22 cellular contexts compared by ENCODE assay signal in the genomic region with DNA sequence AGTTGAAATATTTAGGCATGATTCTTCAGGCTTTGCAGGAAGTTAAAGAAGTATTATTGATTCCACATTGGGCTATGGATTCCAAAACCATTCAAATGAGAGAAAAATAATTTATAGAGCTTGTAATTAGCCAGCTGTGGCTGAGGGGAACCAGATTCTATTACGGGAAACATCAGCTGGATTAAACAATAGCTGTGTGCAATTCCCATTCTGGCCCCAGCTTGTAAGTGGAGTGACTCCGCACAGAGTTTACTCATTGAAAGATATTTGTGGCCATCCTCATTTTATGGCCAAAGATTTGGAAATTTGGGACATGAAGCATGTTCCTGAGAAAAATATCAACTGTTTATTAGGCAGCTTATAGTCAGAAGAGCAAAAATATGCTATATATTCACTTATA.
DNase-seq lines count a peak whose midpoint lies in the region; TF ChIP-seq lines count a peak whose summit lies in the region.
"Had no signal": no experiment of that assay in that cellular context is flagged by ENCODE, and none has a peak within 500 bp of the region (broad histone marks: within the 10 kb centered on the region; RNA-seq: fewer than 3 reads in every experiment).

No MANE protein-coding gene starts in this region.

- no peak overlapping the region for H3K9ac ChIP-seq in skeletal muscle tissue (ENCODE audit: low read depth in 1 of 3, low read length in 3 of 3)

- TF ChIP-seq CTCF in fibroblast of mammary gland (conservative IDR thresholded peaks at IDR 0.05; ENCODE audit: control insufficient read depth, insufficient read depth, low read depth, low read length): no peak
- no peak for TF ChIP-seq CTCF in RWPE1 (conservative IDR thresholded peaks at IDR 0.05; ENCODE audit: low read depth)

- no peaks in the 10 kb centered on the region for H3K27me3 ChIP-seq in skeletal muscle tissue (ENCODE audit: control insufficient read depth in 3 of 3, insufficient read depth in 3 of 3, low read length in 3 of 3)
- H3K27me3 ChIP-seq: brain microvascular endothelial cell, foreskin keratinocyte, right atrium auricular region had no signal

- intact Hi-C loops in cardiac septum (cut with DNase I): no loop called here

- peaks cover 0 to 3% (median 0%) of the 10 kb centered on the region in 3 donors for H3K4me1 ChIP-seq in skeletal muscle tissue (ENCODE audit: control insufficient read depth in 3 of 3, insufficient read depth in 3 of 3, low read length in 3 of 3)
- H3K4me1 ChIP-seq: foreskin keratinocyte, right atrium auricular region had no signal

- DNase-seq in DMS 273 (lab: John Stamatoyannopoulos, UW; ENCODE audit: unreplicated experiment): peak; percentile 44
- DNase-seq in NCI-H748 treated with DMSO at 0.1 percent for 48 hours (lab: John Stamatoyannopoulos, UW): peak; percentile 1
- peak; percentile 67 for DNase-seq in fibroblast of mammary gland (ENCODE audit: low read depth)
- DNase-seq in NCI-H524 treated with DMSO at 0.1 percent for 48 hours (lab: John Stamatoyannopoulos, UW): no peak
- no peak for DNase-seq in RWPE1 (ENCODE audit: low spot score)
- no peak for DNase-seq in cardiac septum (ENCODE audit: low spot score)
- DNase-seq: activated CD4-positive, alpha-beta T cell treated with anti-CD3 and anti-CD28 coated beads, Interleukin-2, amount 10 ng/mL, durations not matched to agents 7 days and 5 days; activated CD8-positive, alpha-beta memory T cell treated with anti-CD3 and anti-CD28 coated beads, Interleukin-2, amount 50 U/mL, for 4 hours; brain microvascular endothelial cell; DMS79 treated with DMSO at 0.1 percent for 48 hours; foreskin keratinocyte; islet precursor cell; MV-4-11; NCI-H2107; NCI-H510A treated with DMSO at 0.1 percent for 48 hours; occipital lobe; Right ventricle myocardium superior had no signal

- peak overlapping the region; percentile 21 for H3K27ac ChIP-seq in skeletal muscle tissue (ENCODE audit: low read depth, low read length)
- no peak overlapping the region for H3K27ac ChIP-seq in RWPE1
- H3K27ac ChIP-seq: brain microvascular endothelial cell, foreskin keratinocyte, right atrium auricular region had no signal

- H3K4me3 ChIP-seq in fibroblast of mammary gland (ENCODE audit: control insufficient read depth, low read depth, low read length) (no peak overlapping the region), skeletal muscle tissue (ENCODE audit: low read length in 3 of 3) (no peak overlapping the region)
- H3K4me3 ChIP-seq: K562, lung, right atrium auricular region, thoracic aorta had no signal

- POLR2A ChIA-PET in RWPE1 (lab: Yijun Ruan, JAX; ENCODE audit: low non-redundant PET): no interaction called here

- no peaks in the 10 kb centered on the region for H3K36me3 ChIP-seq in skeletal muscle tissue (ENCODE audit: control insufficient read depth in 3 of 3, insufficient read depth in 3 of 3, low read length in 3 of 3)
- H3K36me3 ChIP-seq: brain microvascular endothelial cell, right atrium auricular region, thoracic aorta had no signal

- CTCF ChIA-PET in RWPE1 (lab: Yijun Ruan, JAX): no interaction called here

- no peaks in the 10 kb centered on the region for H3K9me3 ChIP-seq in skeletal muscle tissue (ENCODE audit: control insufficient read depth in 3 of 3, low read length in 3 of 3)
- H3K9me3 ChIP-seq: right atrium auricular region, thoracic aorta had no signal

Comparison
In these comparisons a context has a peak if more than half of its experiments do, and no peak if none do; other contexts are left out.
1. DNase-seq: peak in DMS 273 (single experiment), NCI-H748 treated with DMSO at 0.1 percent for 48 hours (single experiment) and fibroblast of mammary gland (single experiment); none in NCI-H524 treated with DMSO at 0.1 percent for 48 hours (single experiment), RWPE1 (single experiment) and cardiac septum (single experiment).